In genomic region chr12:46603776-46604456, GRCh38 we compare ENCODE assay signal across 25 cellular contexts.
A peak's percentile ranks its signal among the peaks of the same experiment; 100 is the strongest.
DNase-seq lines count a peak whose midpoint lies in the region; ATAC-seq, FAIRE-seq and TF ChIP-seq lines count a peak whose summit lies in the region.
"Had no signal": no experiment of that assay in that cellular context is flagged by ENCODE, and none has a peak within 500 bp of the region (broad histone marks: within the 10 kb centered on the region; RNA-seq: fewer than 3 reads in every experiment).

No MANE protein-coding gene starts in this region.

- DNase-seq in ELF-1 (ENCODE audit: low read depth, low spot score), result peak; percentile 6
- no peak for DNase-seq in H1 (ENCODE audit: low read depth in 1 of 2, low spot score in 2 of 2)
- peak; percentile 39 for DNase-seq in HepG2 (ENCODE audit: low spot score)
- DNase-seq in mammary epithelial cell, result no peak
- no peak for DNase-seq in NCI-H1048 (lab: John Stamatoyannopoulos, UW)
- DNase-seq in GM20000 (ENCODE audit: low spot score), result no peak
- DNase-seq: 8988T; ACHN; AML-193; BE2C; Calu3; CD4-positive, alpha-beta T cell; CD8-positive, alpha-beta memory T cell; COR-L47; DMS53; DMS79 treated with DMSO at 0.1 percent for 48 hours; HFFc6 had no signal

- no peak overlapping the region for H2BK5ac ChIP-seq in H1 (ENCODE audit: low read depth, low read length)

- H2AK5ac ChIP-seq in H1 (ENCODE audit: low read depth, low read length), result no peak overlapping the region

- WGBS in H1 (ENCODE audit: extremely low coverage in 1 of 2, insufficient coverage in 1 of 2, insufficient read length in 1 of 2, insufficient replicate concordance in 2 of 2, low coverage in 1 of 2, low lambda C conversion rate in 2 of 2, missing lambda C conversion rate in 1 of 2), 2 experiments, result 92% methylated on average over 3 of the region's 3 CpGs; no CpG with 5 or more reads in 1 of the 2 experiments
- WGBS in HepG2 (ENCODE audit: low lambda C conversion rate), result 82% methylated on average over 2 of the region's 3 CpGs
- 69% methylated on average over 2 of the region's 3 CpGs for WGBS in mammary epithelial cell (ENCODE audit: low coverage, missing lambda C conversion rate)

- no peak overlapping the region for H2BK20ac ChIP-seq in H1 (ENCODE audit: low read length)

- H4K20me1 ChIP-seq in H1 (replicated peaks in 1 of 2; ENCODE audit: control insufficient read depth in 1 of 2, insufficient read depth in 2 of 2, low read length in 2 of 2), result no peaks in the 10 kb centered on the region
- no peaks in the 10 kb centered on the region for H4K20me1 ChIP-seq in HepG2 (ENCODE audit: insufficient read depth, low read length)
- H4K20me1 ChIP-seq in mammary epithelial cell (ENCODE audit: insufficient read depth, low read length), result no peaks in the 10 kb centered on the region
- H4K20me1 ChIP-seq: BLaER1 treated with 17β-estradiol and CSF1 and Interleukin-3, amounts not matched to agents 10 nM and 100 nM had no signal

- FAIRE-seq in H1 (lab: Jason Lieb, UNC) (no peak), HepG2 (lab: Jason Lieb, UNC) (no peak)
- FAIRE-seq: A549, G401.6, GM12892, GM19239, H54 had no signal

- H3K18ac ChIP-seq in H1 (ENCODE audit: extremely low read depth, low read length), result no peak overlapping the region

- H3K4me3 ChIP-seq in H1 (ENCODE audit: extremely low read depth in 1 of 4, insufficient read depth in 2 of 4, low read depth in 3 of 4, low read length in 4 of 4) (no peak overlapping the region), HepG2 (replicated peaks in 1 of 3; ENCODE audit: insufficient read depth in 1 of 3, low read depth in 2 of 3, low read length in 3 of 3) (no peak overlapping the region), mammary epithelial cell (replicated peaks in 1 of 3; ENCODE audit: insufficient read depth in 1 of 3, low read depth in 2 of 3, low read length in 3 of 3) (no peak overlapping the region)
- H3K4me3 ChIP-seq: A549; BLaER1 treated with 17β-estradiol and CSF1 and Interleukin-3, amounts not matched to agents 10 nM and 100 nM; GM23338; HAP-1 had no signal

- H3K23me2 ChIP-seq in H1 (ENCODE audit: low read depth, low read length), result no peaks in the 10 kb centered on the region

- H3K79me2 ChIP-seq in H1 (ENCODE audit: control insufficient read depth in 1 of 2, insufficient read depth in 2 of 2, low read length in 2 of 2), result no peaks in the 10 kb centered on the region
- H3K79me2 ChIP-seq in HepG2 (ENCODE audit: insufficient read depth, low read length), result no peaks in the 10 kb centered on the region
- no peaks in the 10 kb centered on the region for H3K79me2 ChIP-seq in mammary epithelial cell (ENCODE audit: insufficient read depth, low read length)

- POLR2A ChIA-PET in H1 (lab: Charles Lee; ENCODE audit: partially characterized antibody) (no interaction called here), HepG2 (lab: Yijun Ruan, JAX) (interaction anchor here (0.8 kb wide), 1 partner anchor 27 kb away, joined by 3 read pairs; no protein-coding TSS in a partner anchor)

- no peak overlapping the region for H4K91ac ChIP-seq in H1 (replicated peaks; ENCODE audit: insufficient read length, low read length)

- no peak overlapping the region for H3K4ac ChIP-seq in H1 (replicated peaks; ENCODE audit: insufficient read length, low read depth, low read length)

- TF ChIP-seq CTCF in H1 (IDR thresholded peaks at IDR 0.05; ENCODE audit: control extremely low read depth in 1 of 3, insufficient read depth in 1 of 3, low read depth in 1 of 3, low read length in 3 of 3) (no peak), HepG2 (CRISPR knock-in tag; IDR thresholded peaks at IDR 0.05) (no peak), mammary epithelial cell (conservative IDR thresholded peaks at IDR 0.05 in 1 of 2, IDR thresholded peaks at IDR 0.05 in 1 of 2; ENCODE audit: extremely low read depth in 1 of 2, insufficient read depth in 1 of 2, low read depth in 1 of 2, low read length in 2 of 2) (no peak), GM20000 (IDR thresholded peaks at IDR 0.05; ENCODE audit: extremely low read depth, missing control alignments) (no peak)

- in situ Hi-C loops in HepG2 (cut with HindIII; ENCODE audit: extremely low pct_ligation_motif_present, low pct_unique_long_range_greater_than_20kb), result no loop called here
- in situ Hi-C loops in mammary epithelial cell (cut with MboI; ENCODE audit: low sequenced_read_pairs in 2 of 2), result no loop called here

- dilution Hi-C loops in mammary epithelial cell (cut with HindIII; ENCODE audit: low sequenced_read_pairs), result no loop called here

- no peaks in the 10 kb centered on the region for H3K9me3 ChIP-seq in H1 (ENCODE audit: insufficient read depth in 2 of 2, low read depth in 1 of 2, low read length in 1 of 2)
- H3K9me3 ChIP-seq in HepG2 (ENCODE audit: low read length), result no peaks in the 10 kb centered on the region
- H3K9me3 ChIP-seq in mammary epithelial cell (replicated peaks; ENCODE audit: insufficient read depth, low read length), result no peaks in the 10 kb centered on the region
- H3K9me3 ChIP-seq: BE2C, HAP-1 had no signal

- no peak overlapping the region for H2BK120ac ChIP-seq in H1 (replicated peaks; ENCODE audit: low read depth, low read length)

- H2AFZ ChIP-seq in H1 (ENCODE audit: low read length) (no peak overlapping the region), HepG2 (ENCODE audit: low read length) (no peak overlapping the region), mammary epithelial cell (ENCODE audit: low read depth, low read length) (no peak overlapping the region)
- H2AFZ ChIP-seq: GM23338 had no signal

- no TSS peak for BruUV-seq in HepG2 (replicated peaks; lab: Mats Ljungman, UMichigan)
- no TSS peak for BruUV-seq in mammary epithelial cell (replicated peaks; lab: Mats Ljungman, UMichigan)

- H3K9ac ChIP-seq in H1 (replicated peaks in 1 of 4; ENCODE audit: extremely low read depth in 1 of 4, low read depth in 3 of 4, low read length in 3 of 4) (0 out of 7 replicates have a peak overlapping the region, but pooled peaks of 1 of the 4 experiments have one; percentile 17), HepG2 (ENCODE audit: insufficient read depth, low read depth, low read length) (no peak overlapping the region), mammary epithelial cell (ENCODE audit: insufficient read depth, low read length) (no peak overlapping the region)
- H3K9ac ChIP-seq: BLaER1 treated with 17β-estradiol and CSF1 and Interleukin-3, amounts not matched to agents 10 nM and 100 nM had no signal

- TF ChIP-seq EP300 in H1 (IDR thresholded peaks at IDR 0.05; ENCODE audit: borderline replicate concordance in 1 of 2, low read depth in 2 of 2, low read length in 2 of 2) (no peak), HepG2 (IDR thresholded peaks at IDR 0.05; ENCODE audit: low read depth in 2 of 2, low read length in 2 of 2) (no peak), HepG2 (CRISPR knock-in tag; IDR thresholded peaks at IDR 0.05; ENCODE audit: borderline replicate concordance) (no peak)

- H3K27ac ChIP-seq in H1 (ENCODE audit: low read depth, low read length) (no peak overlapping the region), HepG2 (ENCODE audit: extremely low read length, insufficient read depth, low read length) (no peak overlapping the region), mammary epithelial cell (ENCODE audit: insufficient read depth, low read depth, low read length) (no peak overlapping the region)
- H3K27ac ChIP-seq: A549; BLaER1 treated with 17β-estradiol and CSF1 and Interleukin-3, amounts not matched to agents 10 nM and 100 nM had no signal

- no peak overlapping the region; the same call in 1 of the 2 replicates for H2BK12ac ChIP-seq in H1 (ENCODE audit: low read depth, low read length)

- H3K14ac ChIP-seq in H1 (ENCODE audit: insufficient read length), result no peak overlapping the region

- H3K27me3 ChIP-seq in H1 (replicated peaks in 1 of 4; ENCODE audit: control insufficient read depth in 3 of 4, extremely low read depth in 1 of 4, insufficient read depth in 3 of 4, low read length in 3 of 4) (no peaks in the 10 kb centered on the region), HepG2 (ENCODE audit: control insufficient read depth in 1 of 2, insufficient read depth in 2 of 2, low read length in 2 of 2) (no peaks in the 10 kb centered on the region), mammary epithelial cell (ENCODE audit: insufficient read depth, low read length) (no peaks in the 10 kb centered on the region)
- H3K27me3 ChIP-seq: BE2C; BLaER1 treated with 17β-estradiol and CSF1 and Interleukin-3, amounts not matched to agents 10 nM and 100 nM had no signal

- ATAC-seq in HepG2, result no peak; the same call in 2 of the 3 replicates
- ATAC-seq: A549, GM23338 had no signal

- no peak overlapping the region for H3K56ac ChIP-seq in H1 (replicated peaks; ENCODE audit: insufficient read length, low read depth, low read length)

- no peak overlapping the region for H3K23ac ChIP-seq in H1 (ENCODE audit: insufficient read length)

- no peak overlapping the region for H2BK15ac ChIP-seq in H1 (ENCODE audit: low read length)

- TF ChIP-seq POLR2A in H1 (IDR thresholded peaks at IDR 0.05; ENCODE audit: control extremely low read depth in 1 of 2, low read depth in 2 of 2, low read length in 2 of 2) (no peak), HepG2 (IDR thresholded peaks at IDR 0.05; ENCODE audit: insufficient read depth in 1 of 2, low read depth in 2 of 2, low read length in 2 of 2) (no peak)

- no peak overlapping the region for H3K4me2 ChIP-seq in H1 (ENCODE audit: insufficient read depth in 1 of 2, low read depth in 2 of 2, low read length in 2 of 2)
- no peak overlapping the region for H3K4me2 ChIP-seq in HepG2 (ENCODE audit: low read depth, low read length)
- H3K4me2 ChIP-seq in mammary epithelial cell (ENCODE audit: insufficient read depth, low read depth, low read length), result no peak overlapping the region
- H3K4me2 ChIP-seq: A549; BLaER1 treated with 17β-estradiol and CSF1 and Interleukin-3, amounts not matched to agents 10 nM and 100 nM; GM23338 had no signal

- H4K5ac ChIP-seq in H1 (ENCODE audit: insufficient read length, low read depth, low read length), result no peak overlapping the region

- TF ChIP-seq RAD21 in H1 (IDR thresholded peaks at IDR 0.05 in 1 of 2, conservative IDR thresholded peaks at IDR 0.05 in 1 of 2; ENCODE audit: low read depth in 2 of 2, low read length in 2 of 2) (no peak), HepG2 (CRISPR knock-in tag; IDR thresholded peaks at IDR 0.05) (no peak)

- no peaks in the 10 kb centered on the region; a peak in 1 of 8 replicates for H3K36me3 ChIP-seq in H1 (ENCODE audit: control insufficient read depth in 2 of 4, insufficient read depth in 4 of 4, low read length in 3 of 4)
- no peaks in the 10 kb centered on the region; a peak in 1 of 5 replicates for H3K36me3 ChIP-seq in HepG2 (replicated peaks in 1 of 2; ENCODE audit: control insufficient read depth in 1 of 2, insufficient read depth in 2 of 2, low read length in 2 of 2)
- H3K36me3 ChIP-seq in mammary epithelial cell (ENCODE audit: insufficient read depth, low read length), result no peaks in the 10 kb centered on the region
- H3K36me3 ChIP-seq: BE2C; BLaER1 treated with 17β-estradiol and CSF1 and Interleukin-3, amounts not matched to agents 10 nM and 100 nM; HAP-1 had no signal

- no peaks in the 10 kb centered on the region for H3K79me1 ChIP-seq in H1 (ENCODE audit: low read depth, low read length)

- intact Hi-C loops in HepG2 (cut with micrococcal nuclease; ENCODE audit: unreplicated experiment), result no loop called here
- intact Hi-C loops in mammary epithelial cell (cut with micrococcal nuclease), result no loop called here

- CTCF ChIA-PET in H1 (lab: Charles Lee; ENCODE audit: partially characterized antibody) (interaction anchor here (1.0 to 1.3 kb wide), 4 partner anchors 8 to 72 kb away, joined by 3 to 4 read pairs (median 3); no protein-coding TSS in a partner anchor), HepG2 (lab: Yijun Ruan, JAX; ENCODE audit: low intra/inter-chr PET ratio, low total read pairs) (no interaction called here), mammary epithelial cell (lab: Charles Lee; ENCODE audit: low non-redundant PET) (no interaction called here)

- 0 out of 2 replicates have a peak overlapping the region, but pooled peaks have one; percentile 14 for H4K8ac ChIP-seq in H1 (ENCODE audit: extremely low read depth, insufficient read depth, low read length)

- H3K4me1 ChIP-seq in H1 (replicated peaks in 1 of 4; ENCODE audit: control insufficient read depth in 3 of 4, insufficient read depth in 4 of 4, low read length in 3 of 4) (peaks cover 0 to 4% (median 0%) of the 10 kb centered on the region in 4 experiments; a peak in 3 of 7 replicates), HepG2 (ENCODE audit: insufficient read depth, low read length) (peaks cover 12% of the 10 kb centered on the region), mammary epithelial cell (ENCODE audit: insufficient read depth, low read length) (peaks cover 3% of the 10 kb centered on the region)
- H3K4me1 ChIP-seq: A549, BE2C, HAP-1 had no signal

Comparison
In these comparisons a context has a peak if more than half of its experiments do, and no peak if none do; other contexts are left out.
1. DNase-seq: peak in ELF-1 (single experiment) and HepG2 (single experiment); none in H1 (0 of 2), mammary epithelial cell (single experiment), NCI-H1048 (single experiment) and GM20000 (single experiment).